Comparison of ENCODE assay signal across 1 cellular context in the genomic region with DNA sequence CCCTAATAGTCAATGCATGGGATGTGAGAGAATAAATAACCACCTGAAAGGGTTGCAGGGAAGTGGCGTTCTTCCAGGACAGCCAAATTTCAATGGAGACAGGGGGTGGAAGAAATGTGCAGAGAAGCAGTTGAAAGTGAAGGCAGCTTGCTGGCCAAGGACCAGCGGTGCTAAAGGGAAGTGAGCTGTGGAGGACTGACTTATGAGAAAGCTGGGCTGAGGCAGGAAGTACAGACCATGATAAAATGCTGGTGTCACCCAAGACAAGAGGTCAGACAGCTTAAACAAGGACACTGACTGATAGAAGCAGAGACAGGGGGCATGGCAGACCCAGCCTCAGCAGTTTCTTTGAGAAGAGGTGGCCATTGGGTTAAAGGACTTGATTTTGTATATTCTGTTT.
TF ChIP-seq lines count a peak whose summit lies in the region.

No MANE protein-coding gene starts in this region.

TF ChIP-seq in SK-N-SH treated with all-trans-retinoic acid at 6 μM for 48 hours, 23 proteins besides CTCF, POLR2A, EP300 and RAD21 (continued from another document):
- TF ChIP-seq, protein P1, sequence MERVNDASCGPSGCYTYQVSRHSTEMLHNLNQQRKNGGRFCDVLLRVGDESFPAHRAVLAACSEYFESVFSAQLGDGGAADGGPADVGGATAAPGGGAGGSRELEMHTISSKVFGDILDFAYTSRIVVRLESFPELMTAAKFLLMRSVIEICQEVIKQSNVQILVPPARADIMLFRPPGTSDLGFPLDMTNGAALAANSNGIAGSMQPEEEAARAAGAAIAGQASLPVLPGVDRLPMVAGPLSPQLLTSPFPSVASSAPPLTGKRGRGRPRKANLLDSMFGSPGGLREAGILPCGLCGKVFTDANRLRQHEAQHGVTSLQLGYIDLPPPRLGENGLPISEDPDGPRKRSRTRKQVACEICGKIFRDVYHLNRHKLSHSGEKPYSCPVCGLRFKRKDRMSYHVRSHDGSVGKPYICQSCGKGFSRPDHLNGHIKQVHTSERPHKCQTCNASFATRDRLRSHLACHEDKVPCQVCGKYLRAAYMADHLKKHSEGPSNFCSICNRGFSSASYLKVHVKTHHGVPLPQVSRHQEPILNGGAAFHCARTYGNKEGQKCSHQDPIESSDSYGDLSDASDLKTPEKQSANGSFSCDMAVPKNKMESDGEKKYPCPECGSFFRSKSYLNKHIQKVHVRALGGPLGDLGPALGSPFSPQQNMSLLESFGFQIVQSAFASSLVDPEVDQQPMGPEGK (CRISPR knock-in tag; IDR thresholded peaks at IDR 0.05; ENCODE audit: borderline replicate concordance): no peak
- TF ChIP-seq SNAI2 (CRISPR knock-in tag; IDR thresholded peaks at IDR 0.05) (no peak), ARNTL (CRISPR knock-in tag; IDR thresholded peaks at IDR 0.05; ENCODE audit: borderline replicate concordance, low read depth) (no peak), TCF4 (CRISPR knock-in tag; IDR thresholded peaks at IDR 0.05; ENCODE audit: borderline replicate concordance) (no peak), TOX (CRISPR knock-in tag; IDR thresholded peaks at IDR 0.05; ENCODE audit: borderline replicate concordance) (no peak), CSDC2 (CRISPR knock-in tag; IDR thresholded peaks at IDR 0.05) (no peak), PPARA (CRISPR knock-in tag; IDR thresholded peaks at IDR 0.05; ENCODE audit: borderline replicate concordance) (no peak), ZFP30 (CRISPR knock-in tag; IDR thresholded peaks at IDR 0.05) (no peak)
- TF ChIP-seq, protein P2, sequence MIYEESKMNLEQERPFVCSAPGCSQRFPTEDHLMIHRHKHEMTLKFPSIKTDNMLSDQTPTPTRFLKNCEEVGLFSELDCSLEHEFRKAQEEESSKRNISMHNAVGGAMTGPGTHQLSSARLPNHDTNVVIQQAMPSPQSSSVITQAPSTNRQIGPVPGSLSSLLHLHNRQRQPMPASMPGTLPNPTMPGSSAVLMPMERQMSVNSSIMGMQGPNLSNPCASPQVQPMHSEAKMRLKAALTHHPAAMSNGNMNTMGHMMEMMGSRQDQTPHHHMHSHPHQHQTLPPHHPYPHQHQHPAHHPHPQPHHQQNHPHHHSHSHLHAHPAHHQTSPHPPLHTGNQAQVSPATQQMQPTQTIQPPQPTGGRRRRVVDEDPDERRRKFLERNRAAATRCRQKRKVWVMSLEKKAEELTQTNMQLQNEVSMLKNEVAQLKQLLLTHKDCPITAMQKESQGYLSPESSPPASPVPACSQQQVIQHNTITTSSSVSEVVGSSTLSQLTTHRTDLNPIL (CRISPR knock-in tag; IDR thresholded peaks at IDR 0.05; ENCODE audit: low read depth): no peak
